ENCODE assay signal across 18 cellular contexts in genomic region chr20:40009542-40009941, GRCh38.
DNase-seq lines count a peak whose midpoint lies in the region; ATAC-seq, FAIRE-seq and TF ChIP-seq lines count a peak whose summit lies in the region.
"Had no signal": no experiment of that assay in that cellular context is flagged by ENCODE, and none has a peak within 500 bp of the region (broad histone marks: within the 10 kb centered on the region; RNA-seq: fewer than 3 reads in every experiment).

No MANE protein-coding gene starts in this region.

- no peak overlapping the region for H2AK5ac ChIP-seq in IMR-90 (ENCODE audit: low read depth, low read length)

- no peak overlapping the region for H3K27ac Mint-ChIP-seq in astrocyte (ENCODE audit: unreplicated experiment)

- H3K4me1 ChIP-seq in IMR-90 (ENCODE audit: control insufficient read depth, insufficient read depth, low read length) (no peaks in the 10 kb centered on the region), astrocyte (ENCODE audit: insufficient read depth, low read length) (no peaks in the 10 kb centered on the region)

- H3K9me1 ChIP-seq in IMR-90 (ENCODE audit: insufficient read depth, low read length): no peaks in the 10 kb centered on the region

- no peaks in the 10 kb centered on the region for H4K20me1 ChIP-seq in IMR-90 (ENCODE audit: insufficient read depth, low read length)
- H4K20me1 ChIP-seq in astrocyte (ENCODE audit: insufficient read depth, low read length): no peaks in the 10 kb centered on the region

- H2BK20ac ChIP-seq in IMR-90 (ENCODE audit: low read depth, low read length): no peak overlapping the region

- no peak for TF ChIP-seq POLR2A in IMR-90 (IDR thresholded peaks at IDR 0.05; ENCODE audit: low read depth, low read length)

- no peak overlapping the region for H2AK9ac ChIP-seq in IMR-90 (replicated peaks; ENCODE audit: low read depth, low read length, poor library complexity)

- dilution Hi-C loops in IMR-90 (cut with HindIII; ENCODE audit: low sequenced_read_pairs, unreplicated experiment): no loop called here

- FAIRE-seq in astrocyte (lab: Jason Lieb, UNC): no peak
- FAIRE-seq: HTR-8/SVneo had no signal

- H3K4me2 ChIP-seq in IMR-90 (ENCODE audit: low read depth, low read length) (no peak overlapping the region), astrocyte (ENCODE audit: low read length) (no peak overlapping the region)
- H3K4me2 ChIP-seq: SK-N-SH had no signal

- no peak overlapping the region for H3K4me3 ChIP-seq in AG04449 (ENCODE audit: low read depth, low read length)
- no peak overlapping the region for H3K4me3 ChIP-seq in IMR-90 (ENCODE audit: insufficient read depth, low read depth, low read length)
- H3K4me3 ChIP-seq in astrocyte (ENCODE audit: insufficient read depth, low read depth, low read length): no peak overlapping the region
- no peak overlapping the region for H3K4me3 ChIP-seq in foreskin fibroblast (ENCODE audit: low read depth in 1 of 2, low read length in 2 of 2)
- H3K4me3 ChIP-seq in MG63: no peak overlapping the region

- no peak overlapping the region for H4K5ac ChIP-seq in IMR-90 (ENCODE audit: low read depth, low read length)

- no peak overlapping the region for H3K4ac ChIP-seq in IMR-90 (ENCODE audit: low read depth, low read length)

- no peak overlapping the region for H3K27ac ChIP-seq in IMR-90 (ENCODE audit: insufficient read depth, low read length)
- no peak overlapping the region for H3K27ac ChIP-seq in astrocyte (ENCODE audit: low read depth, low read length)
- H3K27ac ChIP-seq: C4-2B had no signal

- no peaks in the 10 kb centered on the region for H3K79me2 ChIP-seq in astrocyte (ENCODE audit: insufficient read depth, low read length)

- POLR2A ChIA-PET in AG04449 (lab: Yijun Ruan, JAX) (interaction anchor here (0.5 kb wide), 1 partner anchor 939 kb away, joined by 3 read pairs; no protein-coding TSS in a partner anchor), IMR-90 (lab: Charles Lee; ENCODE audit: unreplicated experiment) (no interaction called here)

- H3K79me1 ChIP-seq in IMR-90 (ENCODE audit: low read depth in 1 of 2, low read length in 2 of 2): no peaks in the 10 kb centered on the region

- no peaks in the 10 kb centered on the region for H3K4me1 Mint-ChIP-seq in astrocyte (ENCODE audit: low read depth, unreplicated experiment)

- CTCF ChIA-PET in AG04449 (lab: Yijun Ruan, JAX) (no interaction called here), IMR-90 (lab: Yijun Ruan, JAX) (no interaction called here)

- H2BK15ac ChIP-seq in IMR-90 (ENCODE audit: low read depth, low read length): no peak overlapping the region

- H3K27me3 ChIP-seq in IMR-90 (ENCODE audit: control insufficient read depth, insufficient read depth, low read length) (no peaks in the 10 kb centered on the region), astrocyte (ENCODE audit: insufficient read depth, low read length) (no peaks in the 10 kb centered on the region), MG63 (no peaks in the 10 kb centered on the region)

- H3K36me3 Mint-ChIP-seq in astrocyte (ENCODE audit: low read depth, unreplicated experiment): no peaks in the 10 kb centered on the region

- no peak overlapping the region for H3K18ac ChIP-seq in IMR-90 (ENCODE audit: low read depth, low read length)

- no peak overlapping the region for H2BK120ac ChIP-seq in IMR-90 (ENCODE audit: low read depth, low read length)

- no peaks in the 10 kb centered on the region for H3K9me3 Mint-ChIP-seq in astrocyte (ENCODE audit: unreplicated experiment)

- no peak overlapping the region for H4K91ac ChIP-seq in IMR-90 (ENCODE audit: insufficient read depth, low read depth, low read length)

- H3K56ac ChIP-seq in IMR-90 (ENCODE audit: extremely low read depth, insufficient read depth, low read length): no peak overlapping the region

- WGBS in IMR-90 (ENCODE audit: extremely low coverage in 2 of 2, insufficient read length in 1 of 2), 2 experiments: no CpG with 5 or more reads among the region's 3 CpGs

- in situ Hi-C loops in IMR-90 (cut with MboI; ENCODE audit: low sequenced_read_pairs): no loop called here

- H2AFZ ChIP-seq in IMR-90 (replicated peaks; ENCODE audit: low read length, poor library complexity): no peak overlapping the region
- H2AFZ ChIP-seq in astrocyte (ENCODE audit: low read depth, low read length): no peak overlapping the region

- ATAC-seq in IMR-90 (ENCODE audit: low read depth) (no peak), GM19397 (IDR thresholded peaks at IDR 0.05; ENCODE audit: unreplicated experiment) (no peak)

- H2BK5ac ChIP-seq in IMR-90 (ENCODE audit: low read depth, low read length, poor library complexity, severe bottlenecking): no peak overlapping the region

- H4K8ac ChIP-seq in IMR-90 (ENCODE audit: low read depth in 2 of 2, low read length in 2 of 2): no peak overlapping the region

- intact Hi-C loops in IMR-90 (cut with micrococcal nuclease): no loop called here

- H3K36me3 ChIP-seq in IMR-90 (ENCODE audit: control insufficient read depth, insufficient read depth, low read length) (no peaks in the 10 kb centered on the region), astrocyte (ENCODE audit: insufficient read depth, low read length) (no peaks in the 10 kb centered on the region), MG63 (no peaks in the 10 kb centered on the region)

- no peak overlapping the region for H3K23ac ChIP-seq in IMR-90 (ENCODE audit: low read depth, low read length)

- no peak for TF ChIP-seq RAD21 in IMR-90 (IDR thresholded peaks at IDR 0.05; ENCODE audit: low read length)

- peaks cover 2% of the 10 kb centered on the region for H3K27me3 Mint-ChIP-seq in astrocyte (ENCODE audit: low read depth, unreplicated experiment)

- H3K9me3 ChIP-seq in IMR-90 (ENCODE audit: control insufficient read depth, insufficient read depth, low read length): no peaks in the 10 kb centered on the region
- no peaks in the 10 kb centered on the region for H3K9me3 ChIP-seq in astrocyte (ENCODE audit: insufficient read depth, low read depth, low read length)
- no peaks in the 10 kb centered on the region for H3K9me3 ChIP-seq in MG63
- H3K9me3 ChIP-seq: SK-N-SH had no signal

- no peak overlapping the region for H3K14ac ChIP-seq in IMR-90 (replicated peaks; ENCODE audit: low read depth, low read length)

- no peak overlapping the region for H3K4me3 Mint-ChIP-seq in astrocyte (ENCODE audit: unreplicated experiment)

- no TSS peak for BruUV-seq in IMR-90 (replicated peaks; lab: Mats Ljungman, UMichigan)

- H3K9ac ChIP-seq in IMR-90 (ENCODE audit: low read depth, low read length): no peak overlapping the region
- H3K9ac ChIP-seq in astrocyte (ENCODE audit: low read length): no peak overlapping the region
- H3K9ac ChIP-seq: SK-N-SH had no signal

- TF ChIP-seq CTCF in AG04449 (IDR thresholded peaks at IDR 0.05; ENCODE audit: insufficient read depth, low read length, missing control alignments) (no peak), IMR-90 (conservative IDR thresholded peaks at IDR 0.05; ENCODE audit: low read depth, low read length) (no peak), astrocyte (IDR thresholded peaks at IDR 0.05; ENCODE audit: insufficient read depth, low read depth, low read length) (no peak), foreskin fibroblast (IDR thresholded peaks at IDR 0.05; ENCODE audit: low read depth, low read length) (no peak)

- peak; percentile 47 for DNase-seq in AG04449 (ENCODE audit: low read depth, low spot score)
- peak; percentile 41 for DNase-seq in IMR-90
- DNase-seq in astrocyte (ENCODE audit: low read depth): peak; percentile 2
- DNase-seq in foreskin fibroblast: peak; percentile 14 to 83
- DNase-seq in DMS153 (lab: John Stamatoyannopoulos, UW): no peak
- DNase-seq in MG63: no peak
- no peak for DNase-seq in GF-D8 (lab: John Stamatoyannopoulos, UW)
- DNase-seq: 8988T, HCEC 1CT, NCI-H1436, NCI-H2029 treated with DMSO at 0.1 percent for 48 hours, NCI-H510A, NCI-H774, SHP77, SK-N-SH had no signal

TF ChIP-seq in IMR-90, 13 proteins besides CTCF, POLR2A, EP300 and RAD21:
- TF ChIP-seq FOS (IDR thresholded peaks at IDR 0.05; ENCODE audit: low read depth, low read length) (no peak), CEBPB (IDR thresholded peaks at IDR 0.05; ENCODE audit: low read depth, low read length) (no peak), MAZ (IDR thresholded peaks at IDR 0.05; ENCODE audit: borderline replicate concordance, low read depth, low read length) (no peak), RFX5 (IDR thresholded peaks at IDR 0.05; ENCODE audit: low read depth, low read length) (no peak), MXI1 (IDR thresholded peaks at IDR 0.05; ENCODE audit: borderline replicate concordance, low read depth, low read length) (no peak), RCOR1 (IDR thresholded peaks at IDR 0.05; ENCODE audit: insufficient replicate concordance, low read length) (no peak), USF2 (IDR thresholded peaks at IDR 0.05; ENCODE audit: low read depth, low read length) (no peak), MAFK (IDR thresholded peaks at IDR 0.05; ENCODE audit: low read depth, low read length) (no peak), ELK1 (IDR thresholded peaks at IDR 0.05; ENCODE audit: borderline replicate concordance, low read depth, low read length) (no peak), SMC3 (IDR thresholded peaks at IDR 0.05; ENCODE audit: low read depth, low read length) (no peak), CHD1 (IDR thresholded peaks at IDR 0.05; ENCODE audit: low read depth, low read length) (no peak)

Comparison
In these comparisons a context has a peak if more than half of its experiments do, and no peak if none do; other contexts are left out.
1. DNase-seq: peak in AG04449 (single experiment), IMR-90 (single experiment), astrocyte (single experiment) and foreskin fibroblast (2 of 2); none in DMS153 (single experiment), MG63 (single experiment) and GF-D8 (single experiment).